In genomic region chr2:181784556-181784955, GRCh38 we compare ENCODE assay signal across 17 cellular contexts.
DNase-seq lines count a peak whose midpoint lies in the region; ATAC-seq and TF ChIP-seq lines count a peak whose summit lies in the region.
"Had no signal": no experiment of that assay in that cellular context is flagged by ENCODE, and none has a peak within 500 bp of the region (broad histone marks: within the 10 kb centered on the region; RNA-seq: fewer than 3 reads in every experiment).

No MANE protein-coding gene starts in this region.

- no peak for TF ChIP-seq RAD21 in SK-N-SH (IDR thresholded peaks at IDR 0.05; ENCODE audit: low read length)

- no peak for TF ChIP-seq CTCF in MCF 10A (IDR thresholded peaks at IDR 0.05; ENCODE audit: unreplicated experiment)
- no peak for TF ChIP-seq CTCF in breast epithelium (IDR thresholded peaks at IDR 0.05)
- TF ChIP-seq CTCF in fibroblast of villous mesenchyme (IDR thresholded peaks at IDR 0.05; ENCODE audit: insufficient read depth, low read depth, low read length) = no peak
- no peak for TF ChIP-seq CTCF in SK-N-SH (IDR thresholded peaks at IDR 0.05)

- H3K4me1 Mint-ChIP-seq in MCF 10A (ENCODE audit: insufficient read depth, unreplicated experiment) = peaks cover 28% of the 10 kb centered on the region
- H3K4me1 Mint-ChIP-seq: activated B cell treated with CpG ODN at 0.5 μM for 24 hours had no signal

- no peak overlapping the region for H3K4me2 ChIP-seq in SK-N-SH

- WGBS in SK-N-SH (ENCODE audit: low lambda C conversion rate) = 70% methylated on average over 3 of the region's 3 CpGs

- H3K4me3 ChIP-seq in breast epithelium (no peak overlapping the region), fibroblast of villous mesenchyme (ENCODE audit: low read depth, low read length) (no peak overlapping the region), SK-N-SH (ENCODE audit: low read depth in 2 of 2, low read length in 1 of 2) (no peak overlapping the region)
- H3K4me3 ChIP-seq: SK-N-MC, transverse colon had no signal

- intact Hi-C loops in MCF 10A (cut with micrococcal nuclease) = no loop called here
- intact Hi-C loops in breast epithelium (cut with DNase I; ENCODE audit: low total_unique reads) = no loop called here

- ATAC-seq in GM18517 (IDR thresholded peaks at IDR 0.05; ENCODE audit: unreplicated experiment) (no peak), GM18868 (IDR thresholded peaks at IDR 0.05; ENCODE audit: unreplicated experiment) (no peak)
- ATAC-seq: left cardiac atrium had no signal

- no peaks in the 10 kb centered on the region for H3K79me2 ChIP-seq in SK-N-SH (ENCODE audit: insufficient read depth)

- no peaks in the 10 kb centered on the region for H3K9me3 Mint-ChIP-seq in MCF 10A (ENCODE audit: unreplicated experiment)
- H3K9me3 Mint-ChIP-seq: activated B cell treated with CpG ODN at 0.5 μM for 24 hours had no signal

- no peak for TF ChIP-seq EP300 in SK-N-SH (IDR thresholded peaks at IDR 0.05; ENCODE audit: borderline replicate concordance in 1 of 2, low read depth in 1 of 2, low read length in 1 of 2)

- no peak overlapping the region for H3K9ac ChIP-seq in SK-N-SH

- TF ChIP-seq POLR2A in breast epithelium (IDR thresholded peaks at IDR 0.05) = no peak

- H3K27ac ChIP-seq in breast epithelium (no peak overlapping the region), SK-N-SH (ENCODE audit: low read depth in 2 of 2, low read length in 1 of 2) (no peak overlapping the region; a peak in 1 of 4 replicates)
- H3K27ac ChIP-seq: SK-N-MC had no signal

- no peaks in the 10 kb centered on the region for H3K27me3 Mint-ChIP-seq in MCF 10A (ENCODE audit: insufficient read depth, unreplicated experiment)

- H3K4me1 ChIP-seq in breast epithelium (no peaks in the 10 kb centered on the region), SK-N-SH (ENCODE audit: control insufficient read depth in 1 of 2, insufficient read depth in 2 of 2, low read depth in 1 of 2, low read length in 1 of 2) (peaks cover 0 to 57% of the 10 kb centered on the region in 2 experiments; a peak in 3 of 4 replicates)

- CTCF ChIA-PET in MCF 10A (lab: Yijun Ruan, JAX) (interaction anchor here (0.7 to 1.0 kb wide), 2 partner anchors 125 to 294 kb away, joined by 3 read pairs; no protein-coding TSS in a partner anchor), SK-N-SH (lab: Yijun Ruan, JAX) (no interaction called here)

- no peaks in the 10 kb centered on the region for H3K36me3 ChIP-seq in breast epithelium
- no peaks in the 10 kb centered on the region for H3K36me3 ChIP-seq in SK-N-SH (replicated peaks in 1 of 2; ENCODE audit: control insufficient read depth in 1 of 2, insufficient read depth in 2 of 2, low read length in 1 of 2)
- H3K36me3 ChIP-seq: transverse colon had no signal

- peaks cover 5% of the 10 kb centered on the region for H3K36me3 Mint-ChIP-seq in MCF 10A (ENCODE audit: insufficient read depth, unreplicated experiment)

- no peaks in the 10 kb centered on the region for H4K20me1 ChIP-seq in SK-N-SH (ENCODE audit: insufficient read depth)

- H3K27me3 ChIP-seq in breast epithelium (no peaks in the 10 kb centered on the region), SK-N-SH (ENCODE audit: insufficient read depth) (no peaks in the 10 kb centered on the region)
- H3K27me3 ChIP-seq: transverse colon had no signal

- peaks cover 18% of the 10 kb centered on the region for H3F3A ChIP-seq in SK-N-SH (replicated peaks; ENCODE audit: insufficient read depth)

- no TSS peak for BruUV-seq in MCF 10A (replicated peaks; lab: Mats Ljungman, UMichigan)

- H3K9me2 ChIP-seq in SK-N-SH = no peaks in the 10 kb centered on the region

- DNase-seq in MCF 10A (ENCODE audit: unreplicated experiment) (peak; percentile 55), breast epithelium (ENCODE audit: low spot score in 2 of 2) (no peak), RPMI7951 (ENCODE audit: low read depth) (peak; percentile 52), fibroblast of villous mesenchyme (ENCODE audit: low read depth) (peak; percentile 91), SK-N-SH (no peak), NOMO-1 treated with DMSO at 0.1 percent for 48 hours (lab: John Stamatoyannopoulos, UW; ENCODE audit: unreplicated experiment) (no peak)
- DNase-seq: activated B cell treated with CpG ODN at 0.5 μM for 24 hours; activated T-cell treated with anti-CD3 and anti-CD28 coated beads, Interleukin-2, amount 50 U/mL, for 1 hour; amniotic stem cell; DMS 273 treated with DMSO at 0.1 percent for 48 hours; left cardiac atrium; NCI-H1048; NCI-H774; transverse colon had no signal

- H3K9me3 ChIP-seq in breast epithelium (no peaks in the 10 kb centered on the region), SK-N-SH (no peaks in the 10 kb centered on the region)
- H3K9me3 ChIP-seq: transverse colon had no signal

- POLR2A ChIA-PET in MCF 10A (lab: Yijun Ruan, JAX) (interaction anchor here (0.5 to 2.0 kb wide), 8 partner anchors 13 to 303 kb away, joined by 3 to 8 read pairs (median 4); partner anchors contain the start of gene ITPRID2), SK-N-SH (lab: Yijun Ruan, JAX) (no interaction called here)

- peak overlapping the region; percentile 68 for H3K27ac Mint-ChIP-seq in MCF 10A (ENCODE audit: low read depth, unreplicated experiment)
- H3K27ac Mint-ChIP-seq: activated B cell treated with CpG ODN at 0.5 μM for 24 hours had no signal

- H2AFZ ChIP-seq in SK-N-SH (ENCODE audit: low read depth) = no peak overlapping the region

- H3K4me3 Mint-ChIP-seq in MCF 10A (ENCODE audit: unreplicated experiment) = peak overlapping the region; percentile 14
- H3K4me3 Mint-ChIP-seq: activated B cell treated with CpG ODN at 0.5 μM for 24 hours had no signal

TF ChIP-seq in SK-N-SH, 30 proteins besides CTCF, POLR2A, EP300 and RAD21:
- TF ChIP-seq SMC3 (IDR thresholded peaks at IDR 0.05; ENCODE audit: low read depth, low read length) = no peak
TF ChIP-seq in SK-N-SH: peak in this region for 0.

Comparison
In these comparisons a context has a peak if more than half of its experiments do, and no peak if none do; other contexts are left out.
1. DNase-seq: peak in MCF 10A (single experiment), RPMI7951 (single experiment) and fibroblast of villous mesenchyme (single experiment); none in breast epithelium (0 of 2), SK-N-SH (single experiment) and NOMO-1 treated with DMSO at 0.1 percent for 48 hours (single experiment).